18 cellular contexts compared by ENCODE assay signal in genomic region chr17:48064638-48065037, GRCh38. TPM values are rescaled to one million over a fixed set of nuclear protein-coding genes. Genes with fewer than 3 reads are reported as not detected.
DNase-seq lines count a peak whose midpoint lies in the region; ATAC-seq and TF ChIP-seq lines count a peak whose summit lies in the region.
"Had no signal": no experiment of that assay in that cellular context is flagged by ENCODE, and none has a peak within 500 bp of the region (broad histone marks: within the 10 kb centered on the region; RNA-seq: fewer than 3 reads in every experiment).

No MANE protein-coding gene starts in this region.

- CTCF ChIA-PET in activated CD8-positive, alpha-beta T cell treated with anti-CD3 and anti-CD28 coated beads, Interleukin-2, amount 10 ng/mL, durations not matched to agents 7 days and 5 days (lab: Charles Lee): interaction anchor here (0.7 to 2.0 kb wide), 4 partner anchors 15 to 94 kb away, joined by 3 to 7 read pairs (median 4); partner anchors contain the start of genes CDK5RAP3 and NFE2L1
- CTCF ChIA-PET in activated CD8-positive, alpha-beta T cell treated with anti-CD3 and anti-CD28 coated beads for 36 hours (lab: Charles Lee): interaction anchor here (0.6 to 20.3 kb wide), 3 partner anchors 12 to 268 kb away, joined by 3 to 283 read pairs (median 186); no protein-coding TSS in a partner anchor

- H3K27me3 Mint-ChIP-seq in activated CD8-positive, alpha-beta T cell treated with anti-CD3 and anti-CD28 coated beads, Interleukin-2, amount 10 ng/mL, durations not matched to agents 7 days and 5 days (ENCODE audit: low read depth): no peaks in the 10 kb centered on the region
- H3K27me3 Mint-ChIP-seq in activated CD8-positive, alpha-beta T cell treated with anti-CD3 and anti-CD28 coated beads for 36 hours: no peaks in the 10 kb centered on the region
- H3K27me3 Mint-ChIP-seq in activated T-helper 17 cell treated with anti-CD3 and anti-CD28 coated beads, Interleukin-2, amount 50 U/mL, for 72 hours: no peaks in the 10 kb centered on the region
- H3K27me3 Mint-ChIP-seq: activated CD4-positive, alpha-beta memory T cell treated with anti-CD3 and anti-CD28 coated beads, Interleukin-2, amount 10 ng/mL, durations not matched to agents 7 days and 5 days; dendritic cell treated with granulocyte-macrophage colony-stimulating factor and Interleukin-4, amounts not matched to agents 40 ng/mL and 50 ng/mL, for 4 days had no signal

- no peak for TF ChIP-seq POLR2A in gastroesophageal sphincter (IDR thresholded peaks at IDR 0.05)

- peaks cover 60% of the 10 kb centered on the region for H3K36me3 Mint-ChIP-seq in activated CD8-positive, alpha-beta T cell treated with anti-CD3 and anti-CD28 coated beads, Interleukin-2, amount 10 ng/mL, durations not matched to agents 7 days and 5 days (ENCODE audit: low read depth)
- peaks cover 37% of the 10 kb centered on the region for H3K36me3 Mint-ChIP-seq in activated CD8-positive, alpha-beta T cell treated with anti-CD3 and anti-CD28 coated beads for 36 hours (ENCODE audit: low read depth)
- H3K36me3 Mint-ChIP-seq in activated T-helper 17 cell treated with anti-CD3 and anti-CD28 coated beads, Interleukin-2, amount 50 U/mL, for 72 hours (ENCODE audit: low read depth): peaks cover 95% of the 10 kb centered on the region

- no peak for TF ChIP-seq EP300 in gastroesophageal sphincter (IDR thresholded peaks at IDR 0.05)

- H3K27ac ChIP-seq in gastroesophageal sphincter (peak overlapping the region in 3 of 4 donors; percentile 43 to 50 (median 48)), skeletal muscle tissue (ENCODE audit: low read depth, low read length) (peak overlapping the region; percentile 83)

- no peaks in the 10 kb centered on the region for H3K4me1 Mint-ChIP-seq in activated CD8-positive, alpha-beta T cell treated with anti-CD3 and anti-CD28 coated beads, Interleukin-2, amount 10 ng/mL, durations not matched to agents 7 days and 5 days (ENCODE audit: low read depth)
- H3K4me1 Mint-ChIP-seq in activated CD8-positive, alpha-beta T cell treated with anti-CD3 and anti-CD28 coated beads for 36 hours (ENCODE audit: low read depth): peaks cover 10% of the 10 kb centered on the region
- H3K4me1 Mint-ChIP-seq in activated T-helper 17 cell treated with anti-CD3 and anti-CD28 coated beads, Interleukin-2, amount 50 U/mL, for 72 hours: peaks cover 7% of the 10 kb centered on the region

- no peak overlapping the region for H3K9ac ChIP-seq in skeletal muscle tissue (ENCODE audit: low read depth in 1 of 3, low read length in 3 of 3)

- no peak overlapping the region for H3K4me3 ChIP-seq in gastroesophageal sphincter
- no peak overlapping the region for H3K4me3 ChIP-seq in skeletal muscle tissue (ENCODE audit: low read length in 3 of 3)
- H3K4me3 ChIP-seq: heart right ventricle, skin epidermis, upper lobe of left lung had no signal

- H3K4me1 ChIP-seq in gastroesophageal sphincter (peaks cover 0 to 56% (median under 1%) of the 10 kb centered on the region in 3 donors), skeletal muscle tissue (ENCODE audit: control insufficient read depth in 3 of 3, insufficient read depth in 3 of 3, low read length in 3 of 3) (peaks cover 34 to 76% (median 44%) of the 10 kb centered on the region in 3 donors)

- peaks cover 0 to 100% of the 10 kb centered on the region in 2 donors for H3K36me3 ChIP-seq in gastroesophageal sphincter
- peaks cover 34 to 52% (median 42%) of the 10 kb centered on the region in 3 donors for H3K36me3 ChIP-seq in skeletal muscle tissue (ENCODE audit: control insufficient read depth in 3 of 3, insufficient read depth in 3 of 3, low read length in 3 of 3)

- H3K9me3 Mint-ChIP-seq in activated CD8-positive, alpha-beta T cell treated with anti-CD3 and anti-CD28 coated beads, Interleukin-2, amount 10 ng/mL, durations not matched to agents 7 days and 5 days (ENCODE audit: insufficient read depth): no peaks in the 10 kb centered on the region
- H3K9me3 Mint-ChIP-seq in activated CD8-positive, alpha-beta T cell treated with anti-CD3 and anti-CD28 coated beads for 36 hours: no peaks in the 10 kb centered on the region
- H3K9me3 Mint-ChIP-seq in activated T-helper 17 cell treated with anti-CD3 and anti-CD28 coated beads, Interleukin-2, amount 50 U/mL, for 72 hours: no peaks in the 10 kb centered on the region
- H3K9me3 Mint-ChIP-seq: activated CD4-positive, alpha-beta memory T cell treated with anti-CD3 and anti-CD28 coated beads, Interleukin-2, amount 10 ng/mL, durations not matched to agents 7 days and 5 days; CD14-positive monocyte; dendritic cell treated with granulocyte-macrophage colony-stimulating factor and Interleukin-4, amounts not matched to agents 40 ng/mL and 50 ng/mL, for 4 days had no signal

- POLR2A ChIA-PET in activated CD8-positive, alpha-beta T cell treated with anti-CD3 and anti-CD28 coated beads, Interleukin-2, amount 10 ng/mL, durations not matched to agents 7 days and 5 days (lab: Charles Lee): no interaction called here
- POLR2A ChIA-PET in activated CD8-positive, alpha-beta T cell treated with anti-CD3 and anti-CD28 coated beads for 36 hours (lab: Charles Lee): interaction anchor here (0.6 to 1.5 kb wide), 4 partner anchors 9 to 19 kb away, joined by 3 to 6 read pairs (median 3); no protein-coding TSS in a partner anchor

- intact Hi-C loops in activated CD8-positive, alpha-beta T cell treated with anti-CD3 and anti-CD28 coated beads for 36 hours (cut with micrococcal nuclease): no loop called here

- no peaks in the 10 kb centered on the region for H3K9me3 ChIP-seq in gastroesophageal sphincter
- H3K9me3 ChIP-seq in skeletal muscle tissue (ENCODE audit: control insufficient read depth in 3 of 3, low read length in 3 of 3): no peaks in the 10 kb centered on the region
- H3K9me3 ChIP-seq: heart right ventricle, upper lobe of left lung had no signal

- ATAC-seq in activated CD8-positive, alpha-beta T cell treated with anti-CD3 and anti-CD28 coated beads, Interleukin-2, amount 10 ng/mL, durations not matched to agents 7 days and 5 days: no peak
- ATAC-seq in activated CD8-positive, alpha-beta T cell treated with anti-CD3 and anti-CD28 coated beads for 36 hours: no peak
- no peak for ATAC-seq in activated T-helper 17 cell treated with anti-CD3 and anti-CD28 coated beads, Interleukin-2, amount 50 U/mL, for 72 hours (replicated peaks)
- ATAC-seq in gastroesophageal sphincter: no peak
- no peak for ATAC-seq in GM21717 (IDR thresholded peaks at IDR 0.05; ENCODE audit: unreplicated experiment)

- 50 to 67% methylated on average over 2 to 3 of the region's 3 CpGs for WGBS in gastroesophageal sphincter (ENCODE audit: low coverage in 1 of 2), 2 donors

- TF ChIP-seq CTCF in activated CD8-positive, alpha-beta T cell treated with anti-CD3 and anti-CD28 coated beads for 36 hours (IDR thresholded peaks at IDR 0.05): no peak
- no peak for TF ChIP-seq CTCF in gastroesophageal sphincter (IDR thresholded peaks at IDR 0.05)

- no peak overlapping the region for H3K4me3 Mint-ChIP-seq in activated CD8-positive, alpha-beta T cell treated with anti-CD3 and anti-CD28 coated beads, Interleukin-2, amount 10 ng/mL, durations not matched to agents 7 days and 5 days
- H3K4me3 Mint-ChIP-seq in activated CD8-positive, alpha-beta T cell treated with anti-CD3 and anti-CD28 coated beads for 36 hours: no peak overlapping the region
- H3K4me3 Mint-ChIP-seq in activated T-helper 17 cell treated with anti-CD3 and anti-CD28 coated beads, Interleukin-2, amount 50 U/mL, for 72 hours: no peak overlapping the region
- H3K4me3 Mint-ChIP-seq: activated CD4-positive, alpha-beta memory T cell treated with anti-CD3 and anti-CD28 coated beads, Interleukin-2, amount 10 ng/mL, durations not matched to agents 7 days and 5 days; CD14-positive monocyte; dendritic cell treated with granulocyte-macrophage colony-stimulating factor and Interleukin-4, amounts not matched to agents 40 ng/mL and 50 ng/mL, for 4 days had no signal

- DNase-seq in activated CD8-positive, alpha-beta T cell treated with anti-CD3 and anti-CD28 coated beads, Interleukin-2, amount 10 ng/mL, durations not matched to agents 7 days and 5 days: no peak
- DNase-seq in activated CD8-positive, alpha-beta T cell treated with anti-CD3 and anti-CD28 coated beads for 36 hours: no peak
- DNase-seq in hippocampal formation (lab: John Stamatoyannopoulos, UW): no peak
- DNase-seq in Ammon's horn (ENCODE audit: low spot score): no peak
- DNase-seq: activated CD4-positive, alpha-beta memory T cell treated with anti-CD3 and anti-CD28 coated beads, Interleukin-2, amount 10 ng/mL, durations not matched to agents 7 days and 5 days; activated effector memory CD4-positive, alpha-beta T cell treated with Interleukin-2 at 50 U/mL for 16 hours; DMS79 treated with DMSO at 0.1 percent for 48 hours; islet precursor cell; NCI-H1092 treated with DMSO at 0.1 percent for 48 hours had no signal

- peak overlapping the region; percentile 0 for H3K27ac Mint-ChIP-seq in activated CD8-positive, alpha-beta T cell treated with anti-CD3 and anti-CD28 coated beads, Interleukin-2, amount 10 ng/mL, durations not matched to agents 7 days and 5 days
- no peak overlapping the region for H3K27ac Mint-ChIP-seq in activated CD8-positive, alpha-beta T cell treated with anti-CD3 and anti-CD28 coated beads for 36 hours
- H3K27ac Mint-ChIP-seq in activated T-helper 17 cell treated with anti-CD3 and anti-CD28 coated beads, Interleukin-2, amount 50 U/mL, for 72 hours: peak overlapping the region; percentile 10
- H3K27ac Mint-ChIP-seq: dendritic cell treated with granulocyte-macrophage colony-stimulating factor and Interleukin-4, amounts not matched to agents 40 ng/mL and 50 ng/mL, for 4 days had no signal

- no peaks in the 10 kb centered on the region for H3K27me3 ChIP-seq in gastroesophageal sphincter
- H3K27me3 ChIP-seq in skeletal muscle tissue (ENCODE audit: control insufficient read depth in 3 of 3, insufficient read depth in 3 of 3, low read length in 3 of 3): no peaks in the 10 kb centered on the region
- H3K27me3 ChIP-seq: heart right ventricle, upper lobe of left lung had no signal

RNA-seq across cellular contexts. Expression of gene NFE2L1, which starts 16.5 kb away (rescaled TPM):
- total RNA-seq in activated CD8-positive, alpha-beta T cell treated with anti-CD3 and anti-CD28 coated beads, Interleukin-2, amount 10 ng/mL, durations not matched to agents 7 days and 5 days: 10 to 100 TPM; 44.1 to 50.7 TPM
- 10 to 100 TPM; 88.3 to 90.3 TPM for total RNA-seq in activated CD8-positive, alpha-beta T cell treated with anti-CD3 and anti-CD28 coated beads for 36 hours
- 10 to 100 TPM; 77.7 to 91.8 TPM for total RNA-seq in activated T-helper 17 cell treated with anti-CD3 and anti-CD28 coated beads, Interleukin-2, amount 50 U/mL, for 72 hours
- total RNA-seq in gastroesophageal sphincter (100 to 1,000 TPM; 166 to 289 (median 182) TPM), skeletal muscle tissue (93.4 TPM)

RNA-seq across cellular contexts. Expression of gene COPZ2, which starts 27.0 kb away (rescaled TPM):
- 1 to 10 TPM; 5.1 to 5.5 TPM for total RNA-seq in activated CD8-positive, alpha-beta T cell treated with anti-CD3 and anti-CD28 coated beads, Interleukin-2, amount 10 ng/mL, durations not matched to agents 7 days and 5 days
- total RNA-seq in activated CD8-positive, alpha-beta T cell treated with anti-CD3 and anti-CD28 coated beads for 36 hours: 1 to 10 TPM; 4.3 to 4.6 TPM
- total RNA-seq in activated T-helper 17 cell treated with anti-CD3 and anti-CD28 coated beads, Interleukin-2, amount 50 U/mL, for 72 hours: 1 to 10 TPM; 1.3 to 2.0 TPM
- total RNA-seq in gastroesophageal sphincter (10 to 100 TPM; 40.6 to 75.5 (median 49.4) TPM), skeletal muscle tissue (39.7 TPM)

RNA-seq across cellular contexts. Expression of gene CBX1, which starts 36.6 kb away (rescaled TPM):
- total RNA-seq in activated CD8-positive, alpha-beta T cell treated with anti-CD3 and anti-CD28 coated beads, Interleukin-2, amount 10 ng/mL, durations not matched to agents 7 days and 5 days: 10 to 100 TPM; 68.2 to 70.3 TPM
- 10 to 100 TPM; 52.3 to 53.0 TPM for total RNA-seq in activated CD8-positive, alpha-beta T cell treated with anti-CD3 and anti-CD28 coated beads for 36 hours
- total RNA-seq in activated T-helper 17 cell treated with anti-CD3 and anti-CD28 coated beads, Interleukin-2, amount 50 U/mL, for 72 hours: 10 to 100 TPM; 30.0 to 48.4 TPM
- total RNA-seq in gastroesophageal sphincter: 10 to 100 TPM; 46.0 to 59.3 (median 55.0) TPM
- total RNA-seq in skeletal muscle tissue: 39.1 TPM

RNA-seq across cellular contexts. Expression of gene SNX11, which starts 42.9 kb away (rescaled TPM):
- total RNA-seq in activated CD8-positive, alpha-beta T cell treated with anti-CD3 and anti-CD28 coated beads, Interleukin-2, amount 10 ng/mL, durations not matched to agents 7 days and 5 days: 10 to 100 TPM; 33.3 to 34.2 TPM
- total RNA-seq in activated CD8-positive, alpha-beta T cell treated with anti-CD3 and anti-CD28 coated beads for 36 hours: 10 to 100 TPM; 27.2 to 29.5 TPM
- total RNA-seq in activated T-helper 17 cell treated with anti-CD3 and anti-CD28 coated beads, Interleukin-2, amount 50 U/mL, for 72 hours: 10 to 100 TPM; 22.8 to 24.7 TPM
- 10 to 100 TPM; 12.4 to 20.5 (median 16.8) TPM for total RNA-seq in gastroesophageal sphincter
- 7.3 TPM for total RNA-seq in skeletal muscle tissue
